ENCODE assay signal across 1 cellular context in the genomic region with DNA sequence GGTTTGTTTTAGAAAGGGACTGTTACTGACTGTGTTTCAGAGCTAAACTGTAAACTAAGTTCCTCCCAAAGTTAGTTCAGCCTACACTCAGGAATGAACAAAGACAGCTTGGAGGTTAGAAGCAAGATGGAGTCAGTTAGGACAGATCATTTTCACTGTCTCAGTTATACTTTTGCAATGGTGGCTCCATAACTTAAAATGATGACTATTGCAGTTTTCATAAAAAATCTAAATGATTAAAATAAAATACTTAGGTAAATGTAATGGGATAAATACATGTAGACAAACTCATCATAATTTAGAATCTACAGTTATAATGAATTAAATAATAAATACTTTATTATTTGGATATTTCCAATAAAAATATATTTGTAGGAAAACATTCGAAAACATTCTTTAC.
A peak's percentile ranks its signal among the peaks of the same experiment; 100 is the strongest.
TF ChIP-seq lines count a peak whose summit lies in the region.

No MANE protein-coding gene starts in this region.

TF ChIP-seq in HepG2, 621 proteins besides CTCF, POLR2A, EP300 and RAD21 (continued from another document):
- TF ChIP-seq KDM4B (CRISPR knock-in tag; IDR thresholded peaks at IDR 0.05) (no peak), ZNF180 (CRISPR knock-in tag; IDR thresholded peaks at IDR 0.05; ENCODE audit: borderline replicate concordance, low read depth) (no peak), ZNF335 (CRISPR knock-in tag; IDR thresholded peaks at IDR 0.05) (no peak), ZNF136 (CRISPR knock-in tag; IDR thresholded peaks at IDR 0.05; ENCODE audit: low read depth) (no peak), ZNF839 (CRISPR knock-in tag; IDR thresholded peaks at IDR 0.05; ENCODE audit: borderline replicate concordance) (no peak), MAFF (IDR thresholded peaks at IDR 0.05; ENCODE audit: low read depth, low read length) (peak; percentile 73; the same call in 1 of the 2 replicates), ERF (CRISPR knock-in tag; IDR thresholded peaks at IDR 0.05) (no peak), ZNF549 (CRISPR knock-in tag; IDR thresholded peaks at IDR 0.05) (no peak), MIER2 (CRISPR knock-in tag; IDR thresholded peaks at IDR 0.05) (no peak), RARG (CRISPR knock-in tag; IDR thresholded peaks at IDR 0.05; ENCODE audit: low read depth) (no peak)
- TF ChIP-seq, protein P1, sequence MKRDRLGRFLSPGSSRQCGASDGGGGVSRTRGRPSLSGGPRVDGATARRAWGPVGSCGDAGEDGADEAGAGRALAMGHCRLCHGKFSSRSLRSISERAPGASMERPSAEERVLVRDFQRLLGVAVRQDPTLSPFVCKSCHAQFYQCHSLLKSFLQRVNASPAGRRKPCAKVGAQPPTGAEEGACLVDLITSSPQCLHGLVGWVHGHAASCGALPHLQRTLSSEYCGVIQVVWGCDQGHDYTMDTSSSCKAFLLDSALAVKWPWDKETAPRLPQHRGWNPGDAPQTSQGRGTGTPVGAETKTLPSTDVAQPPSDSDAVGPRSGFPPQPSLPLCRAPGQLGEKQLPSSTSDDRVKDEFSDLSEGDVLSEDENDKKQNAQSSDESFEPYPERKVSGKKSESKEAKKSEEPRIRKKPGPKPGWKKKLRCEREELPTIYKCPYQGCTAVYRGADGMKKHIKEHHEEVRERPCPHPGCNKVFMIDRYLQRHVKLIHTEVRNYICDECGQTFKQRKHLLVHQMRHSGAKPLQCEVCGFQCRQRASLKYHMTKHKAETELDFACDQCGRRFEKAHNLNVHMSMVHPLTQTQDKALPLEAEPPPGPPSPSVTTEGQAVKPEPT (CRISPR knock-in tag; IDR thresholded peaks at IDR 0.05; ENCODE audit: low read depth), result no peak
